ENCODE assay signal across 10 cellular contexts in the genomic region with DNA sequence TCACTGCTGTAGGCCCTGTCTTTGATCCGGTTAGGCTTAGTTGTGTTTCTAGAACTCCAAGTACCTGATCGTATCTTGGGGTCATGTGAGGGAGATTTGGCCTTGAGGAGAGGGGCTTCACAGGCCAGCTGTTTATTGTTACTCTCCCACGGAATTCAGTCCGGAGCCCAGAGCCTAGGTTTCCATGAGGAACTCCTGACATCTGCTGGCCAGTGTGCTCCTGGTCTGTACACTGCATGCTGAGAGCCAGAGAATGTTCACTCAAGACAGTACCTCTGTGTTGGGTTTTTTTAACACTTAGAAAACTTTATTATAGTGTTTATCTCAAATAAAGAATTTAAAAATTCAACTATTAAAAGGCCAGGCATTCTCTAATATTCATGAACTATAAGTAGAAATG.
A peak's percentile ranks its signal among the peaks of the same experiment; 100 is the strongest.
DNase-seq lines count a peak whose midpoint lies in the region; ATAC-seq and TF ChIP-seq lines count a peak whose summit lies in the region.
"Had no signal": no experiment of that assay in that cellular context is flagged by ENCODE, and none has a peak within 500 bp of the region (broad histone marks: within the 10 kb centered on the region; RNA-seq: fewer than 3 reads in every experiment).

No MANE protein-coding gene starts in this region.

- H3K36me3 ChIP-seq in psoas muscle (ENCODE audit: insufficient read depth in 1 of 2, low read depth in 1 of 2) (no peaks in the 10 kb centered on the region), Peyer's patch (no peaks in the 10 kb centered on the region), breast epithelium (no peaks in the 10 kb centered on the region)

- H3K4me3 ChIP-seq in psoas muscle (no peak overlapping the region), Peyer's patch (no peak overlapping the region), breast epithelium (no peak overlapping the region)

- H3K4me1 ChIP-seq in psoas muscle = no peaks in the 10 kb centered on the region
- H3K4me1 ChIP-seq in Peyer's patch = no peaks in the 10 kb centered on the region
- no peaks in the 10 kb centered on the region for H3K4me1 ChIP-seq in breast epithelium

- no peaks in the 10 kb centered on the region for H3K27me3 Mint-ChIP-seq in nephron (ENCODE audit: low read depth)
- no peaks in the 10 kb centered on the region for H3K27me3 Mint-ChIP-seq in activated T-cell treated with anti-CD3 and anti-CD28 coated beads, Interleukin-2, amount 50 U/mL, for 24 hours
- H3K27me3 Mint-ChIP-seq: activated naive CD4-positive, alpha-beta T cell treated with anti-CD3 and anti-CD28 coated beads, Interleukin-2, amount 10 ng/mL, durations not matched to agents 7 days and 5 days had no signal

- TF ChIP-seq POLR2A in Peyer's patch (IDR thresholded peaks at IDR 0.05) = no peak
- no peak for TF ChIP-seq POLR2A in breast epithelium (IDR thresholded peaks at IDR 0.05)

- intact Hi-C loops in psoas muscle (cut with DNase I) = no loop called here
- intact Hi-C loops in breast epithelium (cut with DNase I; ENCODE audit: low total_unique reads) = no loop called here

- H3K9me3 ChIP-seq in psoas muscle = no peaks in the 10 kb centered on the region
- H3K9me3 ChIP-seq in Peyer's patch = no peaks in the 10 kb centered on the region
- no peaks in the 10 kb centered on the region for H3K9me3 ChIP-seq in breast epithelium

- TF ChIP-seq CTCF in nephron (IDR thresholded peaks at IDR 0.05; ENCODE audit: unreplicated experiment in 3 of 3) = peak; percentile 44 to 69 (median 58)
- no peak for TF ChIP-seq CTCF in psoas muscle (IDR thresholded peaks at IDR 0.05)
- TF ChIP-seq CTCF in Peyer's patch (IDR thresholded peaks at IDR 0.05) = no peak
- peak in 1 of 3 donors; percentile 23 for TF ChIP-seq CTCF in breast epithelium (IDR thresholded peaks at IDR 0.05)

- DNase-seq in C1 segment of cervical spinal cord (lab: John Stamatoyannopoulos, UW) (peak in 11 of 14 donors; percentile 3 to 42 (median 7)), NCI-H510A (lab: John Stamatoyannopoulos, UW) (peak; percentile 38), ecto neural progenitor cell (ENCODE audit: low spot score) (peak; percentile 75), psoas muscle (no peak), Peyer's patch (no peak), breast epithelium (ENCODE audit: low spot score in 2 of 2) (no peak)
- DNase-seq in activated T-cell treated with anti-CD3 and anti-CD28 coated beads, Interleukin-2, amount 50 U/mL, for 24 hours = no peak
- DNase-seq: activated naive CD4-positive, alpha-beta T cell treated with anti-CD3 and anti-CD28 coated beads, Interleukin-2, amount 10 ng/mL, durations not matched to agents 7 days and 5 days; kidney glomerular epithelial cell had no signal

- 5 to 22% (median 15%) methylated on average over 4 of the region's 4 CpGs for WGBS in psoas muscle, 3 donors

- H3K27ac Mint-ChIP-seq in nephron = no peak overlapping the region
- no peak overlapping the region for H3K27ac Mint-ChIP-seq in activated T-cell treated with anti-CD3 and anti-CD28 coated beads, Interleukin-2, amount 50 U/mL, for 24 hours
- H3K27ac Mint-ChIP-seq: activated naive CD4-positive, alpha-beta T cell treated with anti-CD3 and anti-CD28 coated beads, Interleukin-2, amount 10 ng/mL, durations not matched to agents 7 days and 5 days had no signal

- no peaks in the 10 kb centered on the region for H3K27me3 ChIP-seq in psoas muscle (ENCODE audit: insufficient read depth in 3 of 3, low read length in 2 of 3)
- H3K27me3 ChIP-seq in Peyer's patch = no peaks in the 10 kb centered on the region
- H3K27me3 ChIP-seq in breast epithelium = no peaks in the 10 kb centered on the region

- no peaks in the 10 kb centered on the region for H3K4me1 Mint-ChIP-seq in nephron
- no peaks in the 10 kb centered on the region for H3K4me1 Mint-ChIP-seq in activated T-cell treated with anti-CD3 and anti-CD28 coated beads, Interleukin-2, amount 50 U/mL, for 24 hours (ENCODE audit: low read depth)
- H3K4me1 Mint-ChIP-seq: activated naive CD4-positive, alpha-beta T cell treated with anti-CD3 and anti-CD28 coated beads, Interleukin-2, amount 10 ng/mL, durations not matched to agents 7 days and 5 days had no signal

- no peaks in the 10 kb centered on the region for H3K9me3 Mint-ChIP-seq in nephron
- H3K9me3 Mint-ChIP-seq in activated T-cell treated with anti-CD3 and anti-CD28 coated beads, Interleukin-2, amount 50 U/mL, for 24 hours = peaks cover 3% of the 10 kb centered on the region

- no peaks in the 10 kb centered on the region for H3K36me3 Mint-ChIP-seq in nephron (ENCODE audit: low read depth)
- H3K36me3 Mint-ChIP-seq in activated T-cell treated with anti-CD3 and anti-CD28 coated beads, Interleukin-2, amount 50 U/mL, for 24 hours (ENCODE audit: low read depth) = no peaks in the 10 kb centered on the region
- H3K36me3 Mint-ChIP-seq: activated naive CD4-positive, alpha-beta T cell treated with anti-CD3 and anti-CD28 coated beads, Interleukin-2, amount 10 ng/mL, durations not matched to agents 7 days and 5 days had no signal

- H3K4me3 Mint-ChIP-seq in nephron = no peak overlapping the region
- no peak overlapping the region for H3K4me3 Mint-ChIP-seq in activated T-cell treated with anti-CD3 and anti-CD28 coated beads, Interleukin-2, amount 50 U/mL, for 24 hours
- H3K4me3 Mint-ChIP-seq: activated naive CD4-positive, alpha-beta T cell treated with anti-CD3 and anti-CD28 coated beads, Interleukin-2, amount 10 ng/mL, durations not matched to agents 7 days and 5 days had no signal

- H3K27ac ChIP-seq in psoas muscle = no peak overlapping the region
- no peak overlapping the region for H3K27ac ChIP-seq in Peyer's patch
- H3K27ac ChIP-seq in breast epithelium = no peak overlapping the region

- no peak for ATAC-seq in psoas muscle

Comparison
In these comparisons a context has a peak if more than half of its experiments do, and no peak if none do; other contexts are left out.
1. DNase-seq: peak in C1 segment of cervical spinal cord (11 of 14), NCI-H510A (single experiment) and ecto neural progenitor cell (single experiment); none in psoas muscle (0 of 2), activated T-cell treated with anti-CD3 and anti-CD28 coated beads, Interleukin-2, amount 50 U/mL, for 24 hours (single experiment), Peyer's patch (0 of 3) and breast epithelium (0 of 2).
2. CTCF ChIP-seq: peak in nephron (3 of 3); none in psoas muscle (single experiment) and Peyer's patch (0 of 6).